Comparison of ENCODE assay signal across 9 cellular contexts in genomic region chr2:127479219-127479825, GRCh38. TPM values are rescaled to one million over a fixed set of nuclear protein-coding genes. Genes with fewer than 3 reads are reported as not detected.
DNase-seq lines count a peak whose midpoint lies in the region; ATAC-seq and TF ChIP-seq lines count a peak whose summit lies in the region.
"Had no signal": no experiment of that assay in that cellular context is flagged by ENCODE, and none has a peak within 500 bp of the region (broad histone marks: within the 10 kb centered on the region; RNA-seq: fewer than 3 reads in every experiment).

No MANE protein-coding gene starts in this region.

- no peak overlapping the region for H3K27ac Mint-ChIP-seq in effector memory CD8-positive, alpha-beta T cell
- no peak overlapping the region for H3K27ac Mint-ChIP-seq in mesothelial cell of epicardium
- H3K27ac Mint-ChIP-seq: activated T-cell treated with anti-CD3 and anti-CD28 coated beads, Interleukin-2, amount 50 U/mL, for 72 hours had no signal

- TF ChIP-seq CTCF in PC-3 (conservative IDR thresholded peaks at IDR 0.05; ENCODE audit: low read depth, low read length) (peak; percentile 90), mesothelial cell of epicardium (IDR thresholded peaks at IDR 0.05; ENCODE audit: unreplicated experiment) (peak; percentile 31)

- ATAC-seq in PC-3, result peak; percentile 83
- ATAC-seq in effector memory CD8-positive, alpha-beta T cell (replicated peaks), result peak; percentile 54
- no peak for ATAC-seq in GM19328 (IDR thresholded peaks at IDR 0.05; ENCODE audit: unreplicated experiment)
- ATAC-seq in GM18520 (IDR thresholded peaks at IDR 0.05; ENCODE audit: unreplicated experiment), result no peak

- no TSS peak for BruUV-seq in PC-3 (replicated peaks; lab: Mats Ljungman, UMichigan)

- H3K9me2 ChIP-seq in PC-3 (replicated peaks; ENCODE audit: low read length), result no peaks in the 10 kb centered on the region

- H2AFZ ChIP-seq in PC-3 (ENCODE audit: low read length), result no peak overlapping the region

- in situ Hi-C loops in KBM-7 (cut with MboI; ENCODE audit: low pct_unique_long_range_greater_than_20kb, low sequenced_read_pairs), result no loop called here

- no peak overlapping the region for H3K27ac ChIP-seq in PC-3 (ENCODE audit: low read length)

- no peaks in the 10 kb centered on the region for H3K4me1 ChIP-seq in PC-3 (ENCODE audit: insufficient read depth, low read length)

- no peak overlapping the region for H3K4me2 ChIP-seq in PC-3 (ENCODE audit: low read length)

- no peak overlapping the region for H3K4me3 Mint-ChIP-seq in effector memory CD8-positive, alpha-beta T cell
- no peak overlapping the region for H3K4me3 Mint-ChIP-seq in mesothelial cell of epicardium
- H3K4me3 Mint-ChIP-seq: activated T-cell treated with anti-CD3 and anti-CD28 coated beads, Interleukin-2, amount 50 U/mL, for 72 hours had no signal

- peaks cover 2 to 6% of the 10 kb centered on the region in 2 donors for H3K9me3 Mint-ChIP-seq in effector memory CD8-positive, alpha-beta T cell
- H3K9me3 Mint-ChIP-seq in mesothelial cell of epicardium, result peaks cover 16% of the 10 kb centered on the region

- no peaks in the 10 kb centered on the region for H3K27me3 Mint-ChIP-seq in effector memory CD8-positive, alpha-beta T cell
- no peaks in the 10 kb centered on the region for H3K27me3 Mint-ChIP-seq in mesothelial cell of epicardium (ENCODE audit: low read depth)

- no peak overlapping the region for H3K4me3 ChIP-seq in PC-3 (ENCODE audit: low read length)

- POLR2A ChIA-PET in PC-3 (lab: Charles Lee; ENCODE audit: unreplicated experiment), result interaction anchor here (0.6 kb wide), 1 partner anchor 314 kb away, joined by 4 read pairs; no protein-coding TSS in a partner anchor

- peaks cover 33% of the 10 kb centered on the region for H3K36me3 Mint-ChIP-seq in effector memory CD8-positive, alpha-beta T cell (ENCODE audit: insufficient read depth)
- peaks cover 24% of the 10 kb centered on the region for H3K36me3 Mint-ChIP-seq in mesothelial cell of epicardium

- H3K36me3 ChIP-seq in PC-3 (ENCODE audit: low read depth, low read length), result peaks cover 37% of the 10 kb centered on the region

- H3K4me1 Mint-ChIP-seq in effector memory CD8-positive, alpha-beta T cell (ENCODE audit: low read depth in 2 of 2), result no peaks in the 10 kb centered on the region
- no peaks in the 10 kb centered on the region for H3K4me1 Mint-ChIP-seq in mesothelial cell of epicardium

- DNase-seq in GM03348 (ENCODE audit: low spot score) (peak; percentile 67), KBM-7 (peak; percentile 75), PC-3 (peak; percentile 75), mesothelial cell of epicardium (ENCODE audit: low spot score in 2 of 2, unreplicated experiment in 2 of 2) (no peak)
- no peak for DNase-seq in effector memory CD8-positive, alpha-beta T cell
- no peak for DNase-seq in activated effector memory CD4-positive, alpha-beta T cell treated with anti-CD3 and anti-CD28 coated beads, Interleukin-2, amount 50 U/mL, for 16 hours
- DNase-seq: activated T-cell treated with anti-CD3 and anti-CD28 coated beads, Interleukin-2, amount 50 U/mL, for 72 hours had no signal

- H3K27me3 ChIP-seq in PC-3 (ENCODE audit: low read length), result no peaks in the 10 kb centered on the region

- CTCF ChIA-PET in PC-3 (lab: Charles Lee), result interaction anchor here (0.6 to 1.8 kb wide), 7 partner anchors 49 to 412 kb away, joined by 3 to 13 read pairs (median 4); no protein-coding TSS in a partner anchor

- intact Hi-C loops in PC-3 (cut with micrococcal nuclease), result loop anchor here (1.0 to 2.0 kb wide), 3 partner anchors 25 to 283 kb away; no protein-coding TSS in a partner anchor

- no peaks in the 10 kb centered on the region for H3K79me2 ChIP-seq in PC-3 (ENCODE audit: low read length)

- no peaks in the 10 kb centered on the region for H3K9me3 ChIP-seq in PC-3 (ENCODE audit: low read length)

- H3F3A ChIP-seq in PC-3 (ENCODE audit: low read length, unreplicated experiment), result no peaks in the 10 kb centered on the region

- H3K9ac ChIP-seq in PC-3 (ENCODE audit: low read length), result no peak overlapping the region

- no peaks in the 10 kb centered on the region for H4K20me1 ChIP-seq in PC-3 (ENCODE audit: low read length)

RNA-seq across cellular contexts. Expression of gene IWS1, which starts 47.0 kb away (rescaled TPM):
- total RNA-seq in PC-3 (2014; rRNA removed) (51.4 and 63.6 TPM in 2 replicates), mesothelial cell of epicardium (47.0 to 47.9 TPM (median 47.6 TPM) in 3 replicates)

RNA-seq across cellular contexts. Expression of gene MYO7B, which starts 56.2 kb away (rescaled TPM):
- total RNA-seq in PC-3 (2014; rRNA removed) (28.0 and 37.8 TPM in 2 replicates), mesothelial cell of epicardium (0.04 to 0.55 TPM (median 0.25 TPM) in 3 replicates)

Comparison
In these comparisons a context has a peak if more than half of its experiments do, and no peak if none do; other contexts are left out.
1. DNase-seq: peak in GM03348 (single experiment), KBM-7 (single experiment) and PC-3 (single experiment); none in effector memory CD8-positive, alpha-beta T cell (0 of 3), mesothelial cell of epicardium (0 of 2) and activated effector memory CD4-positive, alpha-beta T cell treated with anti-CD3 and anti-CD28 coated beads, Interleukin-2, amount 50 U/mL, for 16 hours (single experiment).
2. ATAC-seq: peak in PC-3 (single experiment) and effector memory CD8-positive, alpha-beta T cell (single experiment); none in GM19328 (single experiment) and GM18520 (single experiment).
3. RNA of gene MYO7B, which starts 56.2 kb away (total RNA-seq): 28.0 to 37.8 TPM in PC-3; 0.04 to 0.55 TPM in mesothelial cell of epicardium; every median in the first group is over 10 times any median in the second.